8 cellular contexts compared by ENCODE assay signal in genomic region chr22:37607912-37608476, GRCh38. TPM values are rescaled to one million over a fixed set of nuclear protein-coding genes. Genes with fewer than 3 reads are reported as not detected.
A peak's percentile ranks its signal among the peaks of the same experiment; 100 is the strongest.
DNase-seq lines count a peak whose midpoint lies in the region; ATAC-seq lines count a peak whose summit lies in the region.

No MANE protein-coding gene starts in this region.

- peak overlapping the region; percentile 81 for H3K4me3 ChIP-seq in Karpas-422 (ENCODE audit: low read length)
- H3K4me3 ChIP-seq in mucosa of stomach (ENCODE audit: low read length), result peak overlapping the region; percentile 84

- no peaks in the 10 kb centered on the region for H3K9me3 Mint-ChIP-seq in central memory CD8-positive, alpha-beta T cell

- H3K79me2 ChIP-seq in Karpas-422 (ENCODE audit: low read length), result peaks cover 33% of the 10 kb centered on the region

- H3K4me1 Mint-ChIP-seq in central memory CD8-positive, alpha-beta T cell, result peaks cover 38% of the 10 kb centered on the region

- peak overlapping the region; percentile 95 for H3K27ac Mint-ChIP-seq in central memory CD8-positive, alpha-beta T cell (ENCODE audit: low read depth)

- peak overlapping the region; percentile 51; the same call in 1 of the 2 replicates for H2AFZ ChIP-seq in Karpas-422 (ENCODE audit: low read length)

- no peaks in the 10 kb centered on the region for H3K9me2 ChIP-seq in Karpas-422 (replicated peaks; ENCODE audit: insufficient read depth, low read length)

- ATAC-seq in GM19023 (IDR thresholded peaks at IDR 0.05; ENCODE audit: unreplicated experiment) (peak; percentile 1), GM21423 (IDR thresholded peaks at IDR 0.05; ENCODE audit: unreplicated experiment) (no peak), GM21381 (IDR thresholded peaks at IDR 0.05; ENCODE audit: unreplicated experiment) (no peak)
- no peak for ATAC-seq in central memory CD8-positive, alpha-beta T cell (replicated peaks; ENCODE audit: extremely low read depth, poor library complexity, severe bottlenecking)

- H3K9me3 ChIP-seq in Karpas-422 (ENCODE audit: low read length), result no peaks in the 10 kb centered on the region
- no peaks in the 10 kb centered on the region for H3K9me3 ChIP-seq in mucosa of stomach (ENCODE audit: control insufficient read depth, low read length)

- no peaks in the 10 kb centered on the region for H4K20me1 ChIP-seq in Karpas-422 (ENCODE audit: insufficient read depth, low read depth, low read length)

- no peaks in the 10 kb centered on the region for H3K27me3 ChIP-seq in Karpas-422 (ENCODE audit: low read length)
- no peaks in the 10 kb centered on the region for H3K27me3 ChIP-seq in mucosa of stomach (ENCODE audit: control insufficient read depth, insufficient read depth, low read length)

- H3K4me1 ChIP-seq in Karpas-422 (ENCODE audit: low read length) (peaks cover 31% of the 10 kb centered on the region), mucosa of stomach (ENCODE audit: control insufficient read depth, insufficient read depth, low read length) (peaks cover 17% of the 10 kb centered on the region)

- H3K27me3 Mint-ChIP-seq in central memory CD8-positive, alpha-beta T cell, result no peaks in the 10 kb centered on the region

- peak overlapping the region; percentile 85 for H3K9ac ChIP-seq in Karpas-422 (ENCODE audit: low read length)
- H3K9ac ChIP-seq in mucosa of stomach (ENCODE audit: low read length), result peak overlapping the region; percentile 86

- H3K36me3 ChIP-seq in Karpas-422 (ENCODE audit: insufficient read depth, low read length) (peaks cover 3% of the 10 kb centered on the region; the same call in 1 of the 2 replicates), mucosa of stomach (ENCODE audit: control insufficient read depth, insufficient read depth, low read length) (no peaks in the 10 kb centered on the region)

- H3K36me3 Mint-ChIP-seq in central memory CD8-positive, alpha-beta T cell (ENCODE audit: insufficient read depth), result peaks cover 12% of the 10 kb centered on the region

- H3K27ac ChIP-seq in Karpas-422 (ENCODE audit: low read length), result peak overlapping the region; percentile 87

- peak overlapping the region; percentile 91 for H3K4me3 Mint-ChIP-seq in central memory CD8-positive, alpha-beta T cell

- H3K4me2 ChIP-seq in Karpas-422 (ENCODE audit: low read depth, low read length, poor library complexity, severe bottlenecking), result peak overlapping the region; percentile 78

- DNase-seq in Karpas-422 (no peak), epidermal melanocyte (ENCODE audit: insufficient read length, low spot score) (no peak), KG1 (lab: John Stamatoyannopoulos, UW) (no peak)
- DNase-seq in central memory CD8-positive, alpha-beta T cell (ENCODE audit: low spot score in 2 of 2), result no peak

RNA-seq across cellular contexts. Expression of gene GGA1, which starts 0.6 kb away (rescaled TPM):
- total RNA-seq in Karpas-422 (2014; rRNA removed; shearing (Covaris generic); ENCODE audit: low replicate concordance), result 64.3 and 97.3 TPM in 2 replicates

RNA-seq across cellular contexts. Expression of gene LGALS2, which starts 28.1 kb away (rescaled TPM):
- not detected in 2 replicates for total RNA-seq in Karpas-422 (2014; rRNA removed; shearing (Covaris generic); ENCODE audit: low replicate concordance)

RNA-seq across cellular contexts. Expression of gene SH3BP1, which starts 31.5 kb away (rescaled TPM):
- 43.2 and 50.4 TPM in 2 replicates for total RNA-seq in Karpas-422 (2014; rRNA removed; shearing (Covaris generic); ENCODE audit: low replicate concordance)

RNA-seq across cellular contexts. Expression of gene CDC42EP1, which starts 47.7 kb away (rescaled TPM):
- not detected in 2 replicates for total RNA-seq in Karpas-422 (2014; rRNA removed; shearing (Covaris generic); ENCODE audit: low replicate concordance)

RNA-seq across cellular contexts. Expression of gene PDXP, which starts 50.5 kb away (rescaled TPM):
- 75.3 and 78.9 TPM in 2 replicates for total RNA-seq in Karpas-422 (2014; rRNA removed; shearing (Covaris generic); ENCODE audit: low replicate concordance)
